23 cellular contexts compared by ENCODE assay signal in genomic region chr6:147310511-147310910, GRCh38.
"Had no signal": no experiment of that assay in that cellular context is flagged by ENCODE, and none has a peak within 500 bp of the region (broad histone marks: within the 10 kb centered on the region; RNA-seq: fewer than 3 reads in every experiment).

No MANE protein-coding gene starts in this region.

- H3K27me3 ChIP-seq: cardiac muscle cell, hepatocyte, neural progenitor cell, suprapubic skin had no signal

- H3K4me3 Mint-ChIP-seq: activated CD4-positive, alpha-beta memory T cell treated with anti-CD3 and anti-CD28 coated beads, Interleukin-2, amount 10 ng/mL, durations not matched to agents 7 days and 5 days; activated CD8-positive, alpha-beta memory T cell treated with anti-CD3 and anti-CD28 coated beads, Interleukin-2, amount 10 ng/mL, durations not matched to agents 7 days and 5 days; activated naive CD8-positive, alpha-beta T cell treated with anti-CD3 and anti-CD28 coated beads, Interleukin-2, amount 10 ng/mL, durations not matched to agents 7 days and 5 days; naive B cell; neural progenitor cell; stimulated activated naive CD8-positive, alpha-beta T cell treated with anti-CD3 and anti-CD28 coated beads, Interleukin-15, amount 100 ng/mL, for 72 hours had no signal

- H3K36me3 ChIP-seq: cardiac muscle cell, prostate gland had no signal

- H3K9me3 ChIP-seq: mucosa of descending colon, prostate gland, suprapubic skin had no signal

- H3K27ac Mint-ChIP-seq: activated CD4-positive, alpha-beta memory T cell treated with anti-CD3 and anti-CD28 coated beads, Interleukin-2, amount 10 ng/mL, durations not matched to agents 7 days and 5 days; activated CD8-positive, alpha-beta memory T cell treated with anti-CD3 and anti-CD28 coated beads, Interleukin-2, amount 10 ng/mL, durations not matched to agents 7 days and 5 days; activated naive CD8-positive, alpha-beta T cell treated with anti-CD3 and anti-CD28 coated beads, Interleukin-2, amount 10 ng/mL, durations not matched to agents 7 days and 5 days; activated T-helper 2 cell treated with anti-CD3 and anti-CD28 coated beads, Interferon-gamma antibody, Interleukin-2, Interleukin-4, amounts not matched to agents 10 μg/mL and 5 μg/mL and 100 μg/mL, durations not matched to agents 14 hours and 24 hours and 36 hours; naive B cell; neural progenitor cell; stimulated activated naive CD8-positive, alpha-beta T cell treated with anti-CD3 and anti-CD28 coated beads, Interleukin-15, amount 100 ng/mL, for 72 hours had no signal

- H3K9me3 Mint-ChIP-seq: activated naive CD8-positive, alpha-beta T cell treated with anti-CD3 and anti-CD28 coated beads, Interleukin-2, amount 10 ng/mL, durations not matched to agents 7 days and 5 days; activated T-helper 2 cell treated with anti-CD3 and anti-CD28 coated beads, Interferon-gamma antibody, Interleukin-2, Interleukin-4, amounts not matched to agents 10 μg/mL and 5 μg/mL and 100 μg/mL, durations not matched to agents 14 hours and 24 hours and 36 hours; naive B cell; neural progenitor cell; stimulated activated naive CD8-positive, alpha-beta T cell treated with anti-CD3 and anti-CD28 coated beads, Interleukin-15, amount 100 ng/mL, for 72 hours had no signal

- H3K27ac ChIP-seq: cardiac muscle cell, hepatocyte, neural progenitor cell, prostate gland, skin epidermis, suprapubic skin had no signal

- H3K27me3 Mint-ChIP-seq: activated CD4-positive, alpha-beta memory T cell treated with anti-CD3 and anti-CD28 coated beads, Interleukin-2, amount 10 ng/mL, durations not matched to agents 7 days and 5 days; activated CD8-positive, alpha-beta memory T cell treated with anti-CD3 and anti-CD28 coated beads, Interleukin-2, amount 10 ng/mL, durations not matched to agents 7 days and 5 days; activated naive CD8-positive, alpha-beta T cell treated with anti-CD3 and anti-CD28 coated beads, Interleukin-2, amount 10 ng/mL, durations not matched to agents 7 days and 5 days; naive B cell; stimulated activated naive CD8-positive, alpha-beta T cell treated with anti-CD3 and anti-CD28 coated beads, Interleukin-15, amount 100 ng/mL, for 72 hours had no signal

- ATAC-seq: activated CD8-positive, alpha-beta memory T cell treated with anti-CD3 and anti-CD28 coated beads, Interleukin-2, amount 10 ng/mL, durations not matched to agents 7 days and 5 days; left cardiac atrium; mucosa of descending colon; right cardiac atrium; stimulated activated naive CD8-positive, alpha-beta T cell treated with anti-CD3 and anti-CD28 coated beads, Interleukin-15, amount 100 ng/mL, for 72 hours had no signal

- H3K4me1 Mint-ChIP-seq: activated CD4-positive, alpha-beta memory T cell treated with anti-CD3 and anti-CD28 coated beads, Interleukin-2, amount 10 ng/mL, durations not matched to agents 7 days and 5 days; activated CD8-positive, alpha-beta memory T cell treated with anti-CD3 and anti-CD28 coated beads, Interleukin-2, amount 10 ng/mL, durations not matched to agents 7 days and 5 days; activated naive CD8-positive, alpha-beta T cell treated with anti-CD3 and anti-CD28 coated beads, Interleukin-2, amount 10 ng/mL, durations not matched to agents 7 days and 5 days; stimulated activated naive CD8-positive, alpha-beta T cell treated with anti-CD3 and anti-CD28 coated beads, Interleukin-15, amount 100 ng/mL, for 72 hours had no signal

- H3K4me3 ChIP-seq: cardiac muscle cell, hepatocyte, mucosa of descending colon, neural progenitor cell, prostate gland, skin epidermis, suprapubic skin had no signal

- DNase-seq: activated CD4-positive, alpha-beta memory T cell treated with anti-CD3 and anti-CD28 coated beads, Interleukin-2, amount 10 ng/mL, durations not matched to agents 7 days and 5 days; activated CD4-positive, alpha-beta T cell treated with anti-CD3 and anti-CD28 coated beads for 48 hours; activated CD4-positive, CD25-positive, alpha-beta regulatory T cell; activated CD8-positive, alpha-beta memory T cell treated with anti-CD3 and anti-CD28 coated beads, Interleukin-2, amount 10 ng/mL, durations not matched to agents 7 days and 5 days; activated naive CD4-positive, alpha-beta T cell treated with Interleukin-2 at 50 U/mL for 16 hours; activated naive CD8-positive, alpha-beta T cell treated with anti-CD3 and anti-CD28 coated beads, Interleukin-2, amount 10 ng/mL, durations not matched to agents 7 days and 5 days; amygdala; dermis blood vessel endothelial cell; effector memory CD4-positive, alpha-beta T cell; left cardiac atrium; mesenchymal stem cell; mucosa of descending colon; naive B cell; right cardiac atrium; stimulated activated CD4-positive, alpha-beta T cell treated with anti-CD3 and anti-CD28 coated beads, Interleukin-2, amount 100 ng/mL, for 48 hours; stimulated activated naive CD8-positive, alpha-beta T cell treated with anti-CD3 and anti-CD28 coated beads, Interleukin-15, amount 100 ng/mL, for 72 hours had no signal

- H3K4me1 ChIP-seq: prostate gland, suprapubic skin had no signal
